Comparison of ENCODE assay signal across 8 cellular contexts in the genomic region with DNA sequence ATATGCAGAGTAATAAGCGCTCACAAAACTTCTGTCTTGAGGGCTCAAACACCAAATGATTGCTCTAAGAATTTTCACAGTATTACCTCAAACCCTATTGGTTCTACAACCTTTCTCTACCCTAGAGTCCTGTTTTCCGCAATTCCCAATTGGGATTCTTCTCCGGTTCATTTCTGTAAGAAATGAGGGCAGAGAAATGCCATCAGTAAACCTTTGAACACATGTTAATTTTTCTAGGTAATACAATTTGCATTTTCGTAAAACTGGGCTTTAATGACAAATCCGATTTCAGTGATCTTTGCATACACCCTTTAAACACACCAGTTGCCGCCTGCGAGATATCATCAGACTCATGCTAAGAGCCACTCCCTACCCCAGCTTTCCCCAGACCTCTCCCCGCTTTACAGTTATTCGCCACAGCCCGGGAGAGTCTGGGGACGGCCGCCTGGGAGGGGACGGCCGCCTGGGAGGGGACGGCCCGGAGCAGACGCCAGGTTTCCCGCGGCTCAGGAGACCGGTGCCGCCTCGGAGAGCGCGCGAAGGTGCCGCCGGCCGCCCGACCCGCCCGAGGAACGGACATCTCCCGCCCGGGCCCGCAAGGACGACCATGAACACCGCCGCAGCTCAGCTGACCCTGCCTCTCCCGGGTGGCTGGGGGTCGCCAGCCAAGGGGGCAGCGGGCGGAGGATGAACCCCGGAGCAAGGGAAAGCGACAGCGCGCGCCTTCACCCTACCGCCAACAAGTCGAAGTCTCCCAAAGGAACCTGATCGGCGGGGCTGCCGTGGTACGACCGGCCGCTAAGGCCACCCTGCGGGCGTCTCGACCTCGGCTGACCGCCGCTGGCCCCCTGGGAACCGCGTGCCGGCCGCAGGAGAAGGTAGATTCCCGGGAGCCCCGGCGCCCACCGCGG. TPM values are rescaled to one million over a fixed set of nuclear protein-coding genes. Genes with fewer than 3 reads are reported as not detected.
A peak's percentile ranks its signal among the peaks of the same experiment; 100 is the strongest.
DNase-seq lines count a peak whose midpoint lies in the region; ATAC-seq and TF ChIP-seq lines count a peak whose summit lies in the region.

No MANE protein-coding gene starts in this region.

- H3K36me3 Mint-ChIP-seq in neural progenitor cell = no peaks in the 10 kb centered on the region

- H3K4me1 ChIP-seq in neural progenitor cell (peaks cover 28% of the 10 kb centered on the region), urinary bladder (ENCODE audit: insufficient read depth) (no peaks in the 10 kb centered on the region)

- no peaks in the 10 kb centered on the region for H3K9me3 ChIP-seq in neural progenitor cell (ENCODE audit: low read depth)

- ATAC-seq in GM18517 (IDR thresholded peaks at IDR 0.05; ENCODE audit: unreplicated experiment) (peak; percentile 39), HG02943 (IDR thresholded peaks at IDR 0.05; ENCODE audit: low read depth, unreplicated experiment) (peak; percentile 38)

- H3K9me3 Mint-ChIP-seq in neural progenitor cell = no peaks in the 10 kb centered on the region

- TF ChIP-seq CTCF in C4-2B (conservative IDR thresholded peaks at IDR 0.05) (no peak), fibroblast of villous mesenchyme (IDR thresholded peaks at IDR 0.05; ENCODE audit: insufficient read depth, low read depth, low read length) (no peak), neural progenitor cell (IDR thresholded peaks at IDR 0.05) (no peak)

- 1% methylated on average over 70 of the region's 70 CpGs for WGBS in urinary bladder

- H3F3A ChIP-seq in neural progenitor cell (ENCODE audit: low read depth) = peaks cover 10% of the 10 kb centered on the region

- H3K79me2 ChIP-seq in neural progenitor cell (ENCODE audit: low read depth) = peaks cover 93% of the 10 kb centered on the region

- peak overlapping the region; percentile 90 for H2AFZ ChIP-seq in neural progenitor cell (replicated peaks)

- peak overlapping the region; percentile 97 for H3K4me2 ChIP-seq in neural progenitor cell

- peak overlapping the region; percentile 91 for H3K27ac ChIP-seq in C4-2B
- peak overlapping the region; percentile 98 for H3K27ac ChIP-seq in neural progenitor cell
- H3K27ac ChIP-seq in urinary bladder (ENCODE audit: low read depth) = peak overlapping the region; percentile 98

- peaks cover 32% of the 10 kb centered on the region for H3K4me1 Mint-ChIP-seq in neural progenitor cell

- peak overlapping the region; percentile 93 for H3K4me3 Mint-ChIP-seq in neural progenitor cell

- H3K27ac Mint-ChIP-seq in neural progenitor cell = peak overlapping the region; percentile 90

- DNase-seq in NCI-H2171 (lab: John Stamatoyannopoulos, UW) (peak; percentile 59), activated T-helper 1 cell treated with Interleukin-2 at 50 U/mL for 16 hours (ENCODE audit: low read depth) (peak; percentile 34), fibroblast of villous mesenchyme (ENCODE audit: low read depth) (peak; percentile 46), neural progenitor cell (ENCODE audit: low spot score) (peak; percentile 83)

- peak overlapping the region; percentile 86 for H3K4me3 ChIP-seq in fibroblast of villous mesenchyme (ENCODE audit: low read depth, low read length)
- H3K4me3 ChIP-seq in neural progenitor cell = peak overlapping the region; percentile 80
- peak overlapping the region; percentile 89 for H3K4me3 ChIP-seq in urinary bladder (ENCODE audit: low read depth, low read length)

- H3K36me3 ChIP-seq in neural progenitor cell = no peaks in the 10 kb centered on the region
- no peaks in the 10 kb centered on the region for H3K36me3 ChIP-seq in urinary bladder (ENCODE audit: insufficient read depth)

- no peaks in the 10 kb centered on the region for H3K27me3 Mint-ChIP-seq in neural progenitor cell (ENCODE audit: insufficient read depth, low read depth)

- peak overlapping the region; percentile 76 for H3K9ac ChIP-seq in neural progenitor cell

- H3K27me3 ChIP-seq in neural progenitor cell = no peaks in the 10 kb centered on the region

- H4K20me1 ChIP-seq in neural progenitor cell (ENCODE audit: low read depth) = peaks cover 22% of the 10 kb centered on the region

RNA-seq across cellular contexts. Expression of a gene that starts 0.5 kb away (rescaled TPM):
- total RNA-seq in fibroblast of villous mesenchyme = 20.7 and 23.2 TPM in 2 replicates
- 38.2 and 56.8 TPM in 2 replicates for total RNA-seq in neural progenitor cell (ENCODE audit: low replicate concordance)
- 50.0 TPM for total RNA-seq in urinary bladder
- polyA plus RNA-seq in urinary bladder = 7.6 TPM

RNA-seq across cellular contexts. Expression of a gene that starts 0.8 kb away (rescaled TPM):
- total RNA-seq in fibroblast of villous mesenchyme (12.6 and 18.6 TPM in 2 replicates), neural progenitor cell (ENCODE audit: low replicate concordance) (42.5 and 43.5 TPM in 2 replicates), urinary bladder (21.0 TPM)
- polyA plus RNA-seq in urinary bladder = 1.2 TPM

Comparison
In these comparisons a context has a peak if more than half of its experiments do, and no peak if none do; other contexts are left out.
1. Peak in every context shown above with its lines: DNase-seq, ATAC-seq, H3K4me3 ChIP-seq and H3K27ac ChIP-seq.